Comparison of ENCODE assay signal across 1 cellular context in genomic region chr9:112970939-112971338, GRCh38.
TF ChIP-seq lines count a peak whose summit lies in the region.

No MANE protein-coding gene starts in this region.

TF ChIP-seq in GM23338, 12 proteins besides CTCF, POLR2A, EP300 and RAD21 (continued from another document):
- TF ChIP-seq ZNF462 (CRISPR knock-in tag; IDR thresholded peaks at IDR 0.05) (no peak), POLR2AphosphoS5 (IDR thresholded peaks at IDR 0.05; ENCODE audit: low read depth) (no peak), CREB1 (CRISPR knock-in tag; IDR thresholded peaks at IDR 0.05; ENCODE audit: low read depth) (no peak), STAT1 (IDR thresholded peaks at IDR 0.05; ENCODE audit: unreplicated experiment) (no peak), JUNB (IDR thresholded peaks at IDR 0.05; ENCODE audit: unreplicated experiment) (no peak), EZH2 (IDR thresholded peaks at IDR 0.05; ENCODE audit: low read depth, unreplicated experiment) (no peak), REST (IDR thresholded peaks at IDR 0.05; ENCODE audit: unreplicated experiment) (no peak)
TF ChIP-seq in GM23338: peak in this region for 0.
